ENCODE assay signal across 23 cellular contexts in genomic region chr2:19029655-19030054, GRCh38.
"Had no signal": no experiment of that assay in that cellular context is flagged by ENCODE, and none has a peak within 500 bp of the region (broad histone marks: within the 10 kb centered on the region; RNA-seq: fewer than 3 reads in every experiment).

No MANE protein-coding gene starts in this region.

- H3K4me3 ChIP-seq: ascending aorta, colonic mucosa, dorsolateral prefrontal cortex, lower lobe of right lung, neural progenitor cell, smooth muscle cell, uterus had no signal

- H3K4me2 ChIP-seq: neural progenitor cell, smooth muscle cell had no signal

- ATAC-seq: activated CD8-positive, alpha-beta T cell treated with anti-CD3 and anti-CD28 coated beads, Interleukin-2, amount 10 ng/mL, durations not matched to agents 7 days and 5 days; effector memory CD8-positive, alpha-beta T cell; lower lobe of right lung; naive thymus-derived CD4-positive, alpha-beta T cell; stimulated activated naive B cell treated with anti-CD40 and anti-IgM and Interleukin-4, amounts not matched to agents 10 μg/mL and 1 μg/mL and 100 μg/mL, for 72 hours had no signal

- H3K4me1 Mint-ChIP-seq: activated CD4-positive, alpha-beta T cell treated with anti-CD3 and anti-CD28 coated beads, Interleukin-2, amount 10 ng/mL, durations not matched to agents 7 days and 5 days; activated naive CD4-positive, alpha-beta T cell treated with anti-CD3 and anti-CD28 coated beads, Interleukin-2, amount 50 U/mL, for 24 hours; naive thymus-derived CD4-positive, alpha-beta T cell had no signal

- DNase-seq: activated CD4-positive, alpha-beta T cell treated with anti-CD3 and anti-CD28 coated beads, Interleukin-2, amount 10 ng/mL, durations not matched to agents 7 days and 5 days; activated CD4-positive, CD25-positive, alpha-beta regulatory T cell treated with anti-CD3 and anti-CD28 coated beads, Interleukin-2, amount 50 U/mL, for 72 hours; activated CD8-positive, alpha-beta T cell treated with anti-CD3 and anti-CD28 coated beads, Interleukin-2, amount 10 ng/mL, durations not matched to agents 7 days and 5 days; activated gamma-delta T cell treated with Interleukin-2 at 50 U/mL for 16 hours; colonic mucosa; dorsolateral prefrontal cortex; effector memory CD8-positive, alpha-beta T cell; kidney; lower lobe of right lung; naive thymus-derived CD4-positive, alpha-beta T cell; stimulated activated CD4-positive, alpha-beta T cell treated with anti-CD3 and anti-CD28 coated beads, Interleukin-2, amount 100 ng/mL, for 48 hours; stimulated activated CD8-positive, alpha-beta memory T cell treated with anti-CD3 and anti-CD28 coated beads, Interleukin-4, amount 100 ng/mL, for 48 hours; stimulated activated naive B cell treated with anti-CD40 and anti-IgM and Interleukin-4, amounts not matched to agents 10 μg/mL and 1 μg/mL and 100 μg/mL, for 72 hours; trophoblast cell; uterus; WERI-Rb-1 had no signal

- H3K9me3 Mint-ChIP-seq: activated CD4-positive, alpha-beta T cell treated with anti-CD3 and anti-CD28 coated beads, Interleukin-2, amount 10 ng/mL, durations not matched to agents 7 days and 5 days; activated naive CD4-positive, alpha-beta T cell treated with anti-CD3 and anti-CD28 coated beads, Interleukin-2, amount 50 U/mL, for 24 hours; activated T-helper 1 cell treated with anti-CD3 and anti-CD28 coated beads, Interleukin-12 subunit alpha, Interleukin-12 subunit beta, Interleukin-2, Interleukin-4 antibody, amounts not matched to agents 30 ng/mL and 10 ng/mL and 1 ng/mL, durations not matched to agents 14 hours and 24 hours and 36 hours; effector memory CD8-positive, alpha-beta T cell; naive thymus-derived CD4-positive, alpha-beta T cell; neural progenitor cell; stimulated activated naive B cell treated with anti-CD40 and anti-IgM and Interleukin-4, amounts not matched to agents 10 μg/mL and 1 μg/mL and 100 μg/mL, for 72 hours; T-helper 2 cell treated with Interferon-gamma antibody and Interleukin-4, amounts not matched to agents 5 μg/mL and 100 μg/mL, for 36 hours had no signal

- H2AFZ ChIP-seq: neural progenitor cell had no signal

- H3K27ac Mint-ChIP-seq: activated CD4-positive, alpha-beta T cell treated with anti-CD3 and anti-CD28 coated beads, Interleukin-2, amount 10 ng/mL, durations not matched to agents 7 days and 5 days; activated CD8-positive, alpha-beta T cell treated with anti-CD3 and anti-CD28 coated beads, Interleukin-2, amount 10 ng/mL, durations not matched to agents 7 days and 5 days; activated naive CD4-positive, alpha-beta T cell treated with anti-CD3 and anti-CD28 coated beads, Interleukin-2, amount 50 U/mL, for 24 hours; activated T-helper 1 cell treated with anti-CD3 and anti-CD28 coated beads, Interleukin-12 subunit alpha, Interleukin-12 subunit beta, Interleukin-2, Interleukin-4 antibody, amounts not matched to agents 30 ng/mL and 10 ng/mL and 1 ng/mL, durations not matched to agents 14 hours and 24 hours and 36 hours; effector memory CD8-positive, alpha-beta T cell; naive thymus-derived CD4-positive, alpha-beta T cell; neural progenitor cell; stimulated activated naive B cell treated with anti-CD40 and anti-IgM and Interleukin-4, amounts not matched to agents 10 μg/mL and 1 μg/mL and 100 μg/mL, for 72 hours; T-helper 2 cell treated with Interferon-gamma antibody and Interleukin-4, amounts not matched to agents 5 μg/mL and 100 μg/mL, for 36 hours had no signal

- H3K36me3 Mint-ChIP-seq: activated naive CD4-positive, alpha-beta T cell treated with anti-CD3 and anti-CD28 coated beads, Interleukin-2, amount 50 U/mL, for 24 hours; neural progenitor cell; stimulated activated naive B cell treated with anti-CD40 and anti-IgM and Interleukin-4, amounts not matched to agents 10 μg/mL and 1 μg/mL and 100 μg/mL, for 72 hours had no signal

- FAIRE-seq: endothelial cell of umbilical vein, kidney had no signal

- H3K27me3 Mint-ChIP-seq: activated CD4-positive, alpha-beta T cell treated with anti-CD3 and anti-CD28 coated beads, Interleukin-2, amount 10 ng/mL, durations not matched to agents 7 days and 5 days; activated naive CD4-positive, alpha-beta T cell treated with anti-CD3 and anti-CD28 coated beads, Interleukin-2, amount 50 U/mL, for 24 hours; effector memory CD8-positive, alpha-beta T cell; naive thymus-derived CD4-positive, alpha-beta T cell; stimulated activated naive B cell treated with anti-CD40 and anti-IgM and Interleukin-4, amounts not matched to agents 10 μg/mL and 1 μg/mL and 100 μg/mL, for 72 hours had no signal

- H3K4me1 ChIP-seq: colonic mucosa, lower lobe of right lung, uterus had no signal

- H3K36me3 ChIP-seq: ascending aorta, colonic mucosa, lower lobe of right lung, neural progenitor cell, uterus, WERI-Rb-1 had no signal

- H3K9ac ChIP-seq: neural progenitor cell had no signal

- H3K27me3 ChIP-seq: ascending aorta, colonic mucosa, dorsolateral prefrontal cortex, neural progenitor cell, uterus had no signal

- H3K9me3 ChIP-seq: ascending aorta, colonic mucosa, lower lobe of right lung, uterus had no signal

- H3K4me3 Mint-ChIP-seq: activated CD4-positive, alpha-beta T cell treated with anti-CD3 and anti-CD28 coated beads, Interleukin-2, amount 10 ng/mL, durations not matched to agents 7 days and 5 days; activated CD8-positive, alpha-beta T cell treated with anti-CD3 and anti-CD28 coated beads, Interleukin-2, amount 10 ng/mL, durations not matched to agents 7 days and 5 days; activated naive CD4-positive, alpha-beta T cell treated with anti-CD3 and anti-CD28 coated beads, Interleukin-2, amount 50 U/mL, for 24 hours; activated T-helper 1 cell treated with anti-CD3 and anti-CD28 coated beads, Interleukin-12 subunit alpha, Interleukin-12 subunit beta, Interleukin-2, Interleukin-4 antibody, amounts not matched to agents 30 ng/mL and 10 ng/mL and 1 ng/mL, durations not matched to agents 14 hours and 24 hours and 36 hours; effector memory CD8-positive, alpha-beta T cell; naive thymus-derived CD4-positive, alpha-beta T cell; neural progenitor cell; stimulated activated naive B cell treated with anti-CD40 and anti-IgM and Interleukin-4, amounts not matched to agents 10 μg/mL and 1 μg/mL and 100 μg/mL, for 72 hours; T-helper 2 cell treated with Interferon-gamma antibody and Interleukin-4, amounts not matched to agents 5 μg/mL and 100 μg/mL, for 36 hours had no signal

- H3K27ac ChIP-seq: ascending aorta, colonic mucosa, dorsolateral prefrontal cortex, lower lobe of right lung, neural progenitor cell, uterus, WERI-Rb-1 had no signal
